ENCODE assay signal across 26 cellular contexts in the genomic region with DNA sequence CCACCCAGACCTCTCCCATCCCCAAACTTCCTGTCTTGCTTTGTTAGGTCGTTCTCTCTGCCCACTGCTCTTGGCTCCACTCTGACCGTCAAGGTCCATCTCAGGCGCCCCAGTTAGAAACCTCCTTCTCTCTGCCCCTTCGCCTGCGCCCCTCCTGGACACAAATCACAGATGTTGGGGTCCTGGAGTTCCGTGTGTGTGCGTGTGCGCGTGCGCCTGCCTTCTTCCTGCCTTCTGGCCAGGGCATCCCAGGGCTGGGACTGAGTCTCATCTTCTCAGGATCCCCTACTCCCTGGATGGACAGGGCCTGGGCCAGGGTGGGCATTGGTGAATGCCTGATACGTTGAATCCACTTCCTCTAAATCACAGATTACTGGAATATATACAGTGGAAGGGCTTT. TPM values are rescaled to one million over a fixed set of nuclear protein-coding genes. Genes with fewer than 3 reads are reported as not detected.
"Had no signal": no experiment of that assay in that cellular context is flagged by ENCODE, and none has a peak within 500 bp of the region (broad histone marks: within the 10 kb centered on the region; RNA-seq: fewer than 3 reads in every experiment).

No MANE protein-coding gene starts in this region.

- H3K27ac Mint-ChIP-seq: activated B cell treated with CpG ODN at 0.5 μM for 24 hours; activated CD4-positive, alpha-beta T cell treated with anti-CD3 and anti-CD28 coated beads for 36 hours; activated naive CD4-positive, alpha-beta T cell treated with anti-CD3 and anti-CD28 coated beads, Interleukin-2, amount 10 ng/mL, durations not matched to agents 7 days and 5 days; effector memory CD8-positive, alpha-beta T cell; natural killer cell; T-helper 1 cell treated with Interleukin-12 subunit alpha and Interleukin-12 subunit beta and Interleukin-4 antibody, amounts not matched to agents 30 μg/mL and 1 μg/mL, for 36 hours had no signal

- H3K9me3 Mint-ChIP-seq: activated B cell treated with CpG ODN at 0.5 μM for 24 hours; activated naive CD4-positive, alpha-beta T cell treated with anti-CD3 and anti-CD28 coated beads, Interleukin-2, amount 10 ng/mL, durations not matched to agents 7 days and 5 days; activated T-cell treated with anti-CD3 and anti-CD28 coated beads, Interleukin-2, amount 50 U/mL, for 4 hours; effector memory CD8-positive, alpha-beta T cell; natural killer cell; T-helper 1 cell treated with Interleukin-12 subunit alpha and Interleukin-12 subunit beta and Interleukin-4 antibody, amounts not matched to agents 30 μg/mL and 1 μg/mL, for 36 hours had no signal

- H3K27ac ChIP-seq: parathyroid adenoma, thyroid gland, upper lobe of right lung had no signal

- ATAC-seq: activated CD4-positive, alpha-beta T cell treated with anti-CD3 and anti-CD28 coated beads for 36 hours; activated T-cell treated with anti-CD3 and anti-CD28 coated beads, Interleukin-2, amount 50 U/mL, for 4 hours; effector memory CD8-positive, alpha-beta T cell; esophagus mucosa; left ventricle myocardium superior; natural killer cell; upper lobe of right lung had no signal

- H3K27me3 Mint-ChIP-seq: brain had no signal

- DNase-seq: activated B cell treated with CpG ODN at 0.5 μM for 24 hours; activated CD4-positive, alpha-beta T cell treated with anti-CD3 and anti-CD28 coated beads for 36 hours; activated CD4-positive, alpha-beta T cell treated with anti-CD3 and anti-CD28 coated beads, Interleukin-2, amount 50 U/mL, for 48 hours; activated CD8-positive, alpha-beta memory T cell treated with anti-CD3 and anti-CD28 coated beads, Interleukin-2, amount 50 U/mL, for 48 hours; activated naive CD4-positive, alpha-beta T cell treated with anti-CD3 and anti-CD28 coated beads, Interleukin-2, amount 10 ng/mL, durations not matched to agents 7 days and 5 days; activated T-cell treated with anti-CD3 and anti-CD28 coated beads, Interleukin-2, amount 50 U/mL, for 4 hours; effector memory CD8-positive, alpha-beta T cell; foreskin melanocyte; hippocampal formation; left ventricle myocardium superior; mammary epithelial cell; midbrain; natural killer cell; stimulated activated CD4-positive, alpha-beta T cell treated with anti-CD3 and anti-CD28 coated beads, Interleukin-4, amount 100 ng/mL, for 1 hour; stimulated activated naive CD4-positive, alpha-beta T cell treated with Interleukin-2 at 50 U/mL for 16 hours; thyroid gland; upper lobe of right lung had no signal

- H3K4me1 ChIP-seq: parathyroid adenoma, thyroid gland, upper lobe of right lung had no signal

- FAIRE-seq: endothelial cell of umbilical vein had no signal

- H3K4me3 Mint-ChIP-seq: activated B cell treated with CpG ODN at 0.5 μM for 24 hours; activated CD4-positive, alpha-beta T cell treated with anti-CD3 and anti-CD28 coated beads for 36 hours; activated naive CD4-positive, alpha-beta T cell treated with anti-CD3 and anti-CD28 coated beads, Interleukin-2, amount 10 ng/mL, durations not matched to agents 7 days and 5 days; activated T-cell treated with anti-CD3 and anti-CD28 coated beads, Interleukin-2, amount 50 U/mL, for 4 hours; effector memory CD8-positive, alpha-beta T cell; natural killer cell; T-helper 1 cell treated with Interleukin-12 subunit alpha and Interleukin-12 subunit beta and Interleukin-4 antibody, amounts not matched to agents 30 μg/mL and 1 μg/mL, for 36 hours had no signal

- H3K36me3 ChIP-seq: thyroid gland, upper lobe of right lung had no signal

- H3K36me3 Mint-ChIP-seq: activated naive CD4-positive, alpha-beta T cell treated with anti-CD3 and anti-CD28 coated beads, Interleukin-2, amount 10 ng/mL, durations not matched to agents 7 days and 5 days; brain; natural killer cell had no signal

- H3K4me3 ChIP-seq: thyroid gland, upper lobe of right lung had no signal

- H3K4me1 Mint-ChIP-seq: activated B cell treated with CpG ODN at 0.5 μM for 24 hours; activated CD4-positive, alpha-beta T cell treated with anti-CD3 and anti-CD28 coated beads for 36 hours; natural killer cell had no signal

- H3K9ac ChIP-seq: parathyroid adenoma had no signal

- H3K9me3 ChIP-seq: thyroid gland, upper lobe of right lung had no signal

- H3K27me3 ChIP-seq: thyroid gland, upper lobe of right lung had no signal

RNA-seq across cellular contexts. Expression of a gene that starts 0.9 kb away (rescaled TPM):
- total RNA-seq: activated CD8-positive, alpha-beta memory T cell treated with anti-CD3 and anti-CD28 coated beads for 36 hours; activated T-cell treated with anti-CD3 and anti-CD28 coated beads, Interleukin-2, amount 50 U/mL, for 4 hours; aorta; cardiac septum; dermis microvascular lymphatic vessel endothelial cell; endothelial cell of umbilical vein; esophagus mucosa; thyroid gland; upper lobe of right lung had no signal
- polyA plus RNA-seq: endothelial cell of umbilical vein, mammary epithelial cell had no signal
